ENCODE assay signal across 24 cellular contexts in genomic region chr3:24763421-24763820, GRCh38.
DNase-seq lines count a peak whose midpoint lies in the region; FAIRE-seq and TF ChIP-seq lines count a peak whose summit lies in the region.
"Had no signal": no experiment of that assay in that cellular context is flagged by ENCODE, and none has a peak within 500 bp of the region (broad histone marks: within the 10 kb centered on the region; RNA-seq: fewer than 3 reads in every experiment).

No MANE protein-coding gene starts in this region.

- H3K4me3 ChIP-seq in fibroblast of lung (replicated peaks in 1 of 4; ENCODE audit: control extremely low read depth in 1 of 4, insufficient read depth in 1 of 4, low read depth in 3 of 4, low read length in 4 of 4) = no peak overlapping the region
- H3K4me3 ChIP-seq: esophagus muscularis mucosa, right atrium auricular region, upper lobe of right lung had no signal

- H3K9me3 ChIP-seq in fibroblast of lung (ENCODE audit: control insufficient read depth, insufficient read depth, low read depth, low read length) = no peaks in the 10 kb centered on the region
- H3K9me3 ChIP-seq: esophagus muscularis mucosa, right atrium auricular region, upper lobe of right lung had no signal

- H3K9me3 Mint-ChIP-seq in osteocyte (ENCODE audit: unreplicated experiment) = no peaks in the 10 kb centered on the region
- H3K9me3 Mint-ChIP-seq: CD14-positive monocyte had no signal

- no peaks in the 10 kb centered on the region for H3K27me3 Mint-ChIP-seq in osteocyte (ENCODE audit: unreplicated experiment)
- H3K27me3 Mint-ChIP-seq: activated T-cell treated with anti-CD3 and anti-CD28 coated beads, Interleukin-2, amount 50 U/mL, for 24 hours; effector memory CD8-positive, alpha-beta T cell; memory B cell; naive thymus-derived CD4-positive, alpha-beta T cell had no signal

- H3K36me3 ChIP-seq in fibroblast of lung (ENCODE audit: control insufficient read depth, insufficient read depth, low read length) = no peaks in the 10 kb centered on the region
- H3K36me3 ChIP-seq: esophagus muscularis mucosa, right atrium auricular region, upper lobe of right lung had no signal

- H3K9ac ChIP-seq in fibroblast of lung (ENCODE audit: insufficient read depth, low read length) = no peak overlapping the region

- no peak for FAIRE-seq in RCC 7860 (lab: Jason Lieb, UNC)
- FAIRE-seq: D721Med had no signal

- H4K20me1 ChIP-seq in fibroblast of lung (ENCODE audit: control insufficient read depth, extremely low read depth, insufficient read depth, low read length) = no peaks in the 10 kb centered on the region

- peak overlapping the region; percentile 62 for H3K27ac Mint-ChIP-seq in osteocyte (ENCODE audit: unreplicated experiment)
- H3K27ac Mint-ChIP-seq: activated T-cell treated with anti-CD3 and anti-CD28 coated beads, Interleukin-2, amount 50 U/mL, for 24 hours; CD14-positive monocyte; effector memory CD8-positive, alpha-beta T cell; memory B cell; naive thymus-derived CD4-positive, alpha-beta T cell had no signal

- DNase-seq in ELR (ENCODE audit: low read depth) (peak; percentile 7), RCC 7860 (ENCODE audit: low spot score) (peak; percentile 39), fibroblast of lung (ENCODE audit: low read depth in 2 of 2) (peak; percentile 1 to 8), osteocyte (ENCODE audit: extremely low spot score, unreplicated experiment) (no peak), GDM1 (lab: John Stamatoyannopoulos, UW) (no peak), GOT3 (lab: John Stamatoyannopoulos, UW) (no peak), dermis blood vessel endothelial cell (no peak)
- no peak for DNase-seq in activated naive CD4-positive, alpha-beta T cell treated with Interleukin-2 at 50 U/mL for 16 hours
- DNase-seq: activated CD4-positive, alpha-beta T cell treated with anti-CD3 and anti-CD28 coated beads for 1 hour; activated T-cell treated with anti-CD3 and anti-CD28 coated beads, Interleukin-2, amount 50 U/mL, for 24 hours; effector memory CD8-positive, alpha-beta T cell; GF-D8; KG1; left cardiac atrium; naive thymus-derived CD4-positive, alpha-beta T cell; NCI-H1694 treated with DMSO at 0.1 percent for 48 hours; NCI-H748 treated with DMSO at 0.1 percent for 48 hours; SW 1271; upper lobe of right lung had no signal

- H3K27ac ChIP-seq in fibroblast of lung (ENCODE audit: insufficient read depth, low read length) = no peak overlapping the region
- H3K27ac ChIP-seq: esophagus muscularis mucosa, right atrium auricular region, upper lobe of right lung had no signal

- H3K4me2 ChIP-seq in fibroblast of lung (ENCODE audit: extremely low read depth, insufficient read depth, low read length) = no peak overlapping the region

- no peaks in the 10 kb centered on the region for H3K4me1 ChIP-seq in fibroblast of lung (ENCODE audit: control insufficient read depth, extremely low read depth, insufficient read depth, low read length)
- H3K4me1 ChIP-seq: esophagus muscularis mucosa, right atrium auricular region, upper lobe of right lung had no signal

- H3K36me3 Mint-ChIP-seq in osteocyte (ENCODE audit: unreplicated experiment) = no peaks in the 10 kb centered on the region
- H3K36me3 Mint-ChIP-seq: CD14-positive monocyte; memory B cell; naive thymus-derived CD4-positive, alpha-beta T cell had no signal

- peaks cover 4% of the 10 kb centered on the region for H3K4me1 Mint-ChIP-seq in osteocyte (ENCODE audit: unreplicated experiment)
- H3K4me1 Mint-ChIP-seq: CD14-positive monocyte; memory B cell; naive thymus-derived CD4-positive, alpha-beta T cell had no signal

- no peak overlapping the region for H2AFZ ChIP-seq in fibroblast of lung (ENCODE audit: low read length)

- TF ChIP-seq CTCF in fibroblast of lung (conservative IDR thresholded peaks at IDR 0.05 in 1 of 2, IDR thresholded peaks at IDR 0.05 in 1 of 2; ENCODE audit: low read depth in 1 of 2, low read length in 2 of 2) (no peak), osteocyte (IDR thresholded peaks at IDR 0.05) (no peak)

- H3K4me3 Mint-ChIP-seq in osteocyte (ENCODE audit: unreplicated experiment) = no peak overlapping the region
- H3K4me3 Mint-ChIP-seq: activated T-cell treated with anti-CD3 and anti-CD28 coated beads, Interleukin-2, amount 50 U/mL, for 24 hours; CD14-positive monocyte; effector memory CD8-positive, alpha-beta T cell; memory B cell; naive thymus-derived CD4-positive, alpha-beta T cell had no signal

- H3K27me3 ChIP-seq in fibroblast of lung (ENCODE audit: control insufficient read depth, insufficient read depth, low read length) = no peaks in the 10 kb centered on the region
- H3K27me3 ChIP-seq: esophagus muscularis mucosa, right atrium auricular region, upper lobe of right lung had no signal

- H3K79me2 ChIP-seq in fibroblast of lung (ENCODE audit: control insufficient read depth, insufficient read depth, low read length) = no peaks in the 10 kb centered on the region

Comparison
In these comparisons a context has a peak if more than half of its experiments do, and no peak if none do; other contexts are left out.
1. DNase-seq: peak in ELR (single experiment), RCC 7860 (single experiment) and fibroblast of lung (2 of 2); none in osteocyte (single experiment), activated naive CD4-positive, alpha-beta T cell treated with Interleukin-2 at 50 U/mL for 16 hours (single experiment), GDM1 (single experiment), GOT3 (single experiment) and dermis blood vessel endothelial cell (single experiment).